Comparison of ENCODE assay signal across 24 cellular contexts in the genomic region with DNA sequence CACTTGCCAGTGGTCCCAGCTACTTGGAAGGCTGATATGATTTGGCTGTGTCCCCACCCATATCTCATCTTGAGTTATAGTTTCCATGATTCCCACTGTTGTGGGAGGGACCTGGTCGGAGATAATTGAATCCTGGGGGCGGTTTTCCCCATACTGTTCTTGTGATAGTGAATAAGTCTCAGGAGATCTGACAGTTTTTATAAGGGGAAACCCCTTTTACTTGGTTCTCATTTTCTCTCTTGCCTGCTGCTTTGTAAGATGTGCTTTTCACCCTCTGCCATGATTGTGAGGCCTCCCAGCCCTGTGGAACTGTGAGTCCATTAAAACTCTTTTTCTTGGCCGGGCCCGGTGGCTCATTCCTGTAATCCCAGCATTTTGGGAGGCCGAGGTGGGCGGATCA.
"Had no signal": no experiment of that assay in that cellular context is flagged by ENCODE, and none has a peak within 500 bp of the region (broad histone marks: within the 10 kb centered on the region; RNA-seq: fewer than 3 reads in every experiment).

No MANE protein-coding gene starts in this region.

- H3K9me3 Mint-ChIP-seq: memory B cell, nephron had no signal

- H3K4me1 ChIP-seq: prostate gland, suprapubic skin had no signal

- H3K4me1 Mint-ChIP-seq: naive thymus-derived CD4-positive, alpha-beta T cell had no signal

- H3K4me2 ChIP-seq: smooth muscle cell had no signal

- H3K36me3 ChIP-seq: gastrocnemius medialis, prostate gland, right atrium auricular region, suprapubic skin, transverse colon had no signal

- H3K4me3 Mint-ChIP-seq: memory B cell; naive thymus-derived CD4-positive, alpha-beta T cell; nephron had no signal

- DNase-seq: dorsolateral prefrontal cortex; effector CD4-positive, alpha-beta T cell; foreskin fibroblast; gastrocnemius medialis; head of caudate nucleus; midbrain; naive thymus-derived CD4-positive, alpha-beta T cell; nucleus accumbens; stimulated activated CD4-positive, alpha-beta T cell treated with anti-CD3 and anti-CD28 coated beads, Interleukin-12 subunit alpha, Interleukin-12 subunit beta, amount 100 ng/mL, for 4 hours; stimulated activated CD4-positive, alpha-beta T cell treated with anti-CD3 and anti-CD28 coated beads, Interleukin-1b, Interleukin-23, amount 100 ng/mL, for 48 hours; stimulated activated CD4-positive, alpha-beta T cell treated with anti-CD3 and anti-CD28 coated beads, Interleukin-4, amount 100 ng/mL, for 1 hour; stimulated activated CD8-positive, alpha-beta memory T cell treated with anti-CD3 and anti-CD28 coated beads, Interleukin-4, amount 100 ng/mL, for 48 hours; stimulated activated naive CD4-positive, alpha-beta T cell treated with Interleukin-2 at 50 U/mL for 16 hours; transverse colon had no signal

- H3K27ac ChIP-seq: dorsolateral prefrontal cortex, epithelial cell of prostate, gastrocnemius medialis, prostate gland, right atrium auricular region, suprapubic skin, transverse colon had no signal

- H3K4me3 ChIP-seq: dorsolateral prefrontal cortex, gastrocnemius medialis, lung, prostate gland, right atrium auricular region, smooth muscle cell, suprapubic skin, transverse colon had no signal

- H3K27me3 ChIP-seq: gastrocnemius medialis, right atrium auricular region, suprapubic skin, transverse colon had no signal

- H3K9me3 ChIP-seq: gastrocnemius medialis, prostate gland, right atrium auricular region, suprapubic skin, transverse colon had no signal

- H3K27ac Mint-ChIP-seq: memory B cell; naive thymus-derived CD4-positive, alpha-beta T cell; nephron had no signal

- H3K36me3 Mint-ChIP-seq: memory B cell; naive thymus-derived CD4-positive, alpha-beta T cell had no signal

- ATAC-seq: esophagus mucosa; gastrocnemius medialis; naive thymus-derived CD4-positive, alpha-beta T cell; sciatic nerve had no signal
